Comparison of ENCODE assay signal across 19 cellular contexts in genomic region chr1:212686069-212686468, GRCh38.
"Had no signal": no experiment of that assay in that cellular context is flagged by ENCODE, and none has a peak within 500 bp of the region (broad histone marks: within the 10 kb centered on the region; RNA-seq: fewer than 3 reads in every experiment).

No MANE protein-coding gene starts in this region.

- H3K4me1 Mint-ChIP-seq: nephron progenitor cell had no signal

- H3K4me1 ChIP-seq: colonic mucosa, testis, tibial nerve had no signal

- H3K9me3 ChIP-seq: colonic mucosa, heart left ventricle, spleen, testis, tibial nerve had no signal

- H3K27ac Mint-ChIP-seq: nephron progenitor cell; stimulated activated naive B cell treated with anti-CD40 and anti-IgM and Interleukin-4, amounts not matched to agents 10 μg/mL and 1 μg/mL and 100 μg/mL, for 72 hours; stimulated activated naive CD8-positive, alpha-beta T cell treated with anti-CD3 and anti-CD28 coated beads, Interleukin-15, amount 100 ng/mL, for 72 hours had no signal

- H3K4me3 ChIP-seq: colonic mucosa, heart left ventricle, lung, spleen, testis, tibial nerve had no signal

- ATAC-seq: left colon; sciatic nerve; stimulated activated naive B cell treated with anti-CD40 and anti-IgM and Interleukin-4, amounts not matched to agents 10 μg/mL and 1 μg/mL and 100 μg/mL, for 72 hours; stimulated activated naive CD8-positive, alpha-beta T cell treated with anti-CD3 and anti-CD28 coated beads, Interleukin-15, amount 100 ng/mL, for 72 hours had no signal

- H3K9me3 Mint-ChIP-seq: nephron progenitor cell; stimulated activated naive CD8-positive, alpha-beta T cell treated with anti-CD3 and anti-CD28 coated beads, Interleukin-15, amount 100 ng/mL, for 72 hours had no signal

- H3K27me3 Mint-ChIP-seq: stimulated activated naive CD8-positive, alpha-beta T cell treated with anti-CD3 and anti-CD28 coated beads, Interleukin-15, amount 100 ng/mL, for 72 hours had no signal

- H3K4me3 Mint-ChIP-seq: nephron progenitor cell; stimulated activated naive B cell treated with anti-CD40 and anti-IgM and Interleukin-4, amounts not matched to agents 10 μg/mL and 1 μg/mL and 100 μg/mL, for 72 hours; stimulated activated naive CD8-positive, alpha-beta T cell treated with anti-CD3 and anti-CD28 coated beads, Interleukin-15, amount 100 ng/mL, for 72 hours had no signal

- H3K27me3 ChIP-seq: colonic mucosa, heart left ventricle, spleen, testis, tibial nerve had no signal

- H3K27ac ChIP-seq: colonic mucosa, heart left ventricle, testis, tibial nerve had no signal

- DNase-seq: colonic mucosa; effector CD4-positive, alpha-beta T cell; heart left ventricle; hippocampal formation; left colon; left ventricle myocardium superior; mesenchymal stem cell; midbrain; nephron progenitor cell; spleen; stimulated activated CD4-positive, alpha-beta T cell treated with anti-CD3 and anti-CD28 coated beads, Interleukin-15, amount 100 ng/mL, for 24 hours; stimulated activated CD4-positive, alpha-beta T cell treated with anti-CD3 and anti-CD28 coated beads, Interleukin-1b, Interleukin-23, amount 100 ng/mL, for 48 hours; stimulated activated CD4-positive, alpha-beta T cell treated with anti-CD3 and anti-CD28 coated beads, Interleukin-4, amount 100 ng/mL, for 24 hours; stimulated activated naive B cell treated with anti-CD40 and anti-IgM and Interleukin-4, amounts not matched to agents 10 μg/mL and 1 μg/mL and 100 μg/mL, for 72 hours; stimulated activated naive CD8-positive, alpha-beta T cell treated with anti-CD3 and anti-CD28 coated beads, Interleukin-15, amount 100 ng/mL, for 72 hours; testis had no signal

- H3K36me3 ChIP-seq: colonic mucosa, heart left ventricle had no signal
